In the genomic region with DNA sequence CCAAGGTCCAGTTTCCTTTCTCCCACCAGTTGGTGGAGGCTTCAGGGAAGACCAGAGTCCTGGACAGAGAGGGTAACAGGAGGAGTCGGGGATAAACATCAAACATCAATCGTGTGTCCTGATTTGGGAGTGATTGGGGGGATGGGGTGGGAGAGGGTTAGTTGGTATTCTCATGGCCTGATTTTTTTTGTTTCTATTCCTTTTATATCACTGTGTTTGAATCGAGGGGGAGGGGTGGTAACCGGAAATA, we compare ENCODE assay signal across 8 cellular contexts. TPM values are rescaled to one million over a fixed set of nuclear protein-coding genes. Genes with fewer than 3 reads are reported as not detected.
A peak's percentile ranks its signal among the peaks of the same experiment; 100 is the strongest.
DNase-seq lines count a peak whose midpoint lies in the region; ATAC-seq and TF ChIP-seq lines count a peak whose summit lies in the region.

No MANE protein-coding gene starts in this region.

- H3K9me3 Mint-ChIP-seq in activated T-cell treated with anti-CD3 and anti-CD28 coated beads, Interleukin-2, amount 50 U/mL, for 72 hours: no peaks in the 10 kb centered on the region
- no peaks in the 10 kb centered on the region for H3K9me3 Mint-ChIP-seq in activated naive CD8-positive, alpha-beta T cell treated with anti-CD3 and anti-CD28 coated beads, Interleukin-2, amount 10 ng/mL, durations not matched to agents 7 days and 5 days
- no peaks in the 10 kb centered on the region for H3K9me3 Mint-ChIP-seq in memory B cell

- peaks cover 26 to 46% of the 10 kb centered on the region in 2 donors for H3K4me1 ChIP-seq in thoracic aorta (ENCODE audit: control insufficient read depth in 1 of 2, low read depth in 2 of 2)

- peak overlapping the region; percentile 24 for H3K27ac Mint-ChIP-seq in activated T-cell treated with anti-CD3 and anti-CD28 coated beads, Interleukin-2, amount 50 U/mL, for 72 hours
- peak overlapping the region; percentile 79 for H3K27ac Mint-ChIP-seq in activated naive CD8-positive, alpha-beta T cell treated with anti-CD3 and anti-CD28 coated beads, Interleukin-2, amount 10 ng/mL, durations not matched to agents 7 days and 5 days
- H3K27ac Mint-ChIP-seq in memory B cell: no peak overlapping the region

- POLR2A ChIA-PET in activated naive CD8-positive, alpha-beta T cell treated with anti-CD3 and anti-CD28 coated beads, Interleukin-2, amount 10 ng/mL, durations not matched to agents 7 days and 5 days (lab: Charles Lee): interaction anchor here (1.0 to 1.7 kb wide), 4 partner anchors 20 to 73 kb away, joined by 3 to 15 read pairs (median 5); partner anchors contain the start of genes B3GALT4, RPS18 and VPS52

- no peak for DNase-seq in activated T-cell treated with anti-CD3 and anti-CD28 coated beads, Interleukin-2, amount 50 U/mL, for 72 hours
- no peak for DNase-seq in activated T-cell treated with anti-CD3 and anti-CD28 coated beads, Interleukin-2, amount 50 U/mL, for 48 hours
- no peak for DNase-seq in activated naive CD8-positive, alpha-beta T cell treated with anti-CD3 and anti-CD28 coated beads, Interleukin-2, amount 10 ng/mL, durations not matched to agents 7 days and 5 days
- DNase-seq in memory B cell (ENCODE audit: low spot score in 2 of 2) (no peak), thoracic aorta (ENCODE audit: low spot score) (no peak), GM19240 (ENCODE audit: insufficient read length, low spot score) (no peak), NCI-H1436 treated with DMSO at 0.1 percent for 48 hours (lab: John Stamatoyannopoulos, UW) (no peak), MV-4-11 (lab: John Stamatoyannopoulos, UW) (no peak)

- peaks cover 15% of the 10 kb centered on the region for H3K36me3 ChIP-seq in thoracic aorta

- H3K27me3 ChIP-seq in thoracic aorta (replicated peaks; ENCODE audit: insufficient read depth): no peaks in the 10 kb centered on the region

- H3K36me3 Mint-ChIP-seq in activated T-cell treated with anti-CD3 and anti-CD28 coated beads, Interleukin-2, amount 50 U/mL, for 72 hours (ENCODE audit: insufficient read depth in 2 of 2): peaks cover 22 to 24% of the 10 kb centered on the region in 2 donors
- H3K36me3 Mint-ChIP-seq in activated naive CD8-positive, alpha-beta T cell treated with anti-CD3 and anti-CD28 coated beads, Interleukin-2, amount 10 ng/mL, durations not matched to agents 7 days and 5 days: peaks cover 21% of the 10 kb centered on the region
- H3K36me3 Mint-ChIP-seq in memory B cell: peaks cover 16% of the 10 kb centered on the region

- no peak for TF ChIP-seq CTCF in thoracic aorta (IDR thresholded peaks at IDR 0.05)

- no peak overlapping the region for H3K27ac ChIP-seq in thoracic aorta

- peaks cover 67% of the 10 kb centered on the region for H3K4me1 Mint-ChIP-seq in activated T-cell treated with anti-CD3 and anti-CD28 coated beads, Interleukin-2, amount 50 U/mL, for 72 hours (ENCODE audit: low read depth)
- peaks cover 44% of the 10 kb centered on the region for H3K4me1 Mint-ChIP-seq in activated naive CD8-positive, alpha-beta T cell treated with anti-CD3 and anti-CD28 coated beads, Interleukin-2, amount 10 ng/mL, durations not matched to agents 7 days and 5 days
- peaks cover 50% of the 10 kb centered on the region for H3K4me1 Mint-ChIP-seq in memory B cell

- ATAC-seq in activated T-cell treated with anti-CD3 and anti-CD28 coated beads, Interleukin-2, amount 50 U/mL, for 72 hours (replicated peaks in 1 of 2): no peak
- ATAC-seq in activated naive CD8-positive, alpha-beta T cell treated with anti-CD3 and anti-CD28 coated beads, Interleukin-2, amount 10 ng/mL, durations not matched to agents 7 days and 5 days (ENCODE audit: low read depth): no peak
- ATAC-seq in memory B cell (ENCODE audit: low read depth) (no peak), thoracic aorta (ENCODE audit: insufficient number of reproducible peaks, low FRiP score, low read depth) (no peak)

- H3K27me3 Mint-ChIP-seq in activated T-cell treated with anti-CD3 and anti-CD28 coated beads, Interleukin-2, amount 50 U/mL, for 72 hours (ENCODE audit: low read depth): no peaks in the 10 kb centered on the region
- no peaks in the 10 kb centered on the region for H3K27me3 Mint-ChIP-seq in activated naive CD8-positive, alpha-beta T cell treated with anti-CD3 and anti-CD28 coated beads, Interleukin-2, amount 10 ng/mL, durations not matched to agents 7 days and 5 days
- no peaks in the 10 kb centered on the region for H3K27me3 Mint-ChIP-seq in memory B cell

- no peaks in the 10 kb centered on the region for H3K9me3 ChIP-seq in thoracic aorta

- H3K4me3 ChIP-seq in thoracic aorta: peak overlapping the region; percentile 90

- peak overlapping the region; percentile 98 to 100 for H3K4me3 Mint-ChIP-seq in activated T-cell treated with anti-CD3 and anti-CD28 coated beads, Interleukin-2, amount 50 U/mL, for 72 hours
- peak overlapping the region; percentile 97 for H3K4me3 Mint-ChIP-seq in activated naive CD8-positive, alpha-beta T cell treated with anti-CD3 and anti-CD28 coated beads, Interleukin-2, amount 10 ng/mL, durations not matched to agents 7 days and 5 days
- peak overlapping the region; percentile 94 for H3K4me3 Mint-ChIP-seq in memory B cell

RNA-seq across cellular contexts. Expression of gene HSD17B8, which starts 0.4 kb away (rescaled TPM):
- 10 to 100 TPM; 35.8 to 36.0 TPM for total RNA-seq in activated T-cell treated with anti-CD3 and anti-CD28 coated beads, Interleukin-2, amount 50 U/mL, for 72 hours
- total RNA-seq in activated naive CD8-positive, alpha-beta T cell treated with anti-CD3 and anti-CD28 coated beads, Interleukin-2, amount 10 ng/mL, durations not matched to agents 7 days and 5 days: 10 to 100 TPM; 21.1 to 21.8 TPM
- 10 to 100 TPM in 1 of 2 donors, 1 to 10 TPM in 1; 4.0 to 15.0 TPM for total RNA-seq in thoracic aorta

RNA-seq across cellular contexts. Expression of gene SLC39A7, which starts 3.4 kb away (rescaled TPM):
- total RNA-seq in activated T-cell treated with anti-CD3 and anti-CD28 coated beads, Interleukin-2, amount 50 U/mL, for 72 hours: 10 to 100 TPM; 56.1 to 58.3 TPM
- total RNA-seq in activated naive CD8-positive, alpha-beta T cell treated with anti-CD3 and anti-CD28 coated beads, Interleukin-2, amount 10 ng/mL, durations not matched to agents 7 days and 5 days: 10 to 100 TPM; 41.7 to 44.8 TPM
- total RNA-seq in thoracic aorta: 100 to 1,000 TPM in 1 of 2 donors, 10 to 100 TPM in 1; 71.3 to 106 TPM

RNA-seq across cellular contexts. Expression of gene RXRB, which starts 3.6 kb away (rescaled TPM):
- 10 to 100 TPM; 55.6 to 57.5 TPM for total RNA-seq in activated T-cell treated with anti-CD3 and anti-CD28 coated beads, Interleukin-2, amount 50 U/mL, for 72 hours
- 10 to 100 TPM; 54.6 to 60.0 TPM for total RNA-seq in activated naive CD8-positive, alpha-beta T cell treated with anti-CD3 and anti-CD28 coated beads, Interleukin-2, amount 10 ng/mL, durations not matched to agents 7 days and 5 days
- 10 to 100 TPM; 38.7 to 47.2 TPM for total RNA-seq in thoracic aorta

RNA-seq across cellular contexts. Expression of gene RING1, which starts 4.2 kb away (rescaled TPM):
- total RNA-seq in activated T-cell treated with anti-CD3 and anti-CD28 coated beads, Interleukin-2, amount 50 U/mL, for 72 hours: 10 to 100 TPM; 30.1 to 37.7 TPM
- total RNA-seq in activated naive CD8-positive, alpha-beta T cell treated with anti-CD3 and anti-CD28 coated beads, Interleukin-2, amount 10 ng/mL, durations not matched to agents 7 days and 5 days: 10 to 100 TPM; 41.2 to 41.8 TPM
- total RNA-seq in thoracic aorta: 10 to 100 TPM; 13.2 to 17.3 TPM

RNA-seq across cellular contexts. Expression of gene COL11A2, which starts 11.8 kb away (rescaled TPM):
- 1 to 10 TPM; 2.5 to 3.2 TPM for total RNA-seq in activated T-cell treated with anti-CD3 and anti-CD28 coated beads, Interleukin-2, amount 50 U/mL, for 72 hours
- 1 to 10 TPM in 1 of 2 experiments, under 1 TPM in 1; 1.00 to 1.1 TPM for total RNA-seq in activated naive CD8-positive, alpha-beta T cell treated with anti-CD3 and anti-CD28 coated beads, Interleukin-2, amount 10 ng/mL, durations not matched to agents 7 days and 5 days
- total RNA-seq in thoracic aorta: 1 to 10 TPM; 1.9 to 3.4 TPM
